In the genomic region with DNA sequence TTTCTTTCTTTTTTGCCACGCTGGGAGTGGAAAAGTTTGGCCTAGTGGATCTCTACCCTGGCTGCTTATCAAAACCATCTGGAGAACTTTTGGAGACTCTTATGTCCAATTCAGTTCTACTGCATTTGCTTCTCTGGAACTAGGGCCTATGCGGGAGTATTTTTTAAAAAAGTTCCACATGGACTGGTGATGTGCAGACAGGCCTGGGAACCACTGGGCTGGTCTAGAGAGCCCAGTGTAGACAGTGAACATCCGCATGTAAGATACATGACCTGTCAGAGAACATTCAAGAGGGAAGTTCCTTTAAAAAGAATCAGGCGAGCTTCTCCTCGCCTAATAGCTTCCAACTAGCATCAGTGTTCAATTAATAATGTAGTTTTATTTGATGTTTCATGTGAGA, we compare ENCODE assay signal across 22 cellular contexts.
DNase-seq lines count a peak whose midpoint lies in the region; ATAC-seq and TF ChIP-seq lines count a peak whose summit lies in the region.
"Had no signal": no experiment of that assay in that cellular context is flagged by ENCODE, and none has a peak within 500 bp of the region (broad histone marks: within the 10 kb centered on the region; RNA-seq: fewer than 3 reads in every experiment).

No MANE protein-coding gene starts in this region.

- peaks cover 0 to 11% of the 10 kb centered on the region in 2 donors for H3K36me3 Mint-ChIP-seq in CD4-positive, alpha-beta memory T cell
- peaks cover 0 to 31% of the 10 kb centered on the region in 2 donors for H3K36me3 Mint-ChIP-seq in activated naive CD4-positive, alpha-beta T cell treated with anti-CD3 and anti-CD28 coated beads, Interleukin-2, amount 50 U/mL, for 72 hours
- H3K36me3 Mint-ChIP-seq in natural killer cell treated with Interleukin-12 subunit alpha and Interleukin-12 subunit beta and Interleukin-15 and Interleukin-18, amount 100 ng/mL, for 72 hours, result no peaks in the 10 kb centered on the region

- H3K36me3 ChIP-seq in CD4-positive, alpha-beta memory T cell (ENCODE audit: insufficient read depth, low read length), result no peaks in the 10 kb centered on the region
- no peaks in the 10 kb centered on the region for H3K36me3 ChIP-seq in subcutaneous abdominal adipose tissue (ENCODE audit: control insufficient read depth in 5 of 5, insufficient read depth in 5 of 5, low read length in 5 of 5)
- H3K36me3 ChIP-seq: BE2C, HAP-1, Peyer's patch had no signal

- ATAC-seq in GM18868 (IDR thresholded peaks at IDR 0.05; ENCODE audit: unreplicated experiment), result no peak
- no peak for ATAC-seq in activated naive CD4-positive, alpha-beta T cell treated with anti-CD3 and anti-CD28 coated beads, Interleukin-2, amount 50 U/mL, for 72 hours
- no peak for ATAC-seq in natural killer cell treated with Interleukin-12 subunit alpha and Interleukin-12 subunit beta and Interleukin-15 and Interleukin-18, amount 100 ng/mL, for 72 hours
- ATAC-seq: A549, K562, SK-N-SH treated with all-trans-retinoic acid at 6 μM for 48 hours had no signal

- H3K27me3 Mint-ChIP-seq in CD4-positive, alpha-beta memory T cell, result no peaks in the 10 kb centered on the region
- H3K27me3 Mint-ChIP-seq in natural killer cell treated with Interleukin-12 subunit alpha and Interleukin-12 subunit beta and Interleukin-15 and Interleukin-18, amount 100 ng/mL, for 72 hours, result peaks cover 0 to 2% of the 10 kb centered on the region in 2 donors

- peak overlapping the region in 4 of 7 donors; percentile 43 to 91 (median 66) for H3K27ac Mint-ChIP-seq in CD4-positive, alpha-beta memory T cell
- H3K27ac Mint-ChIP-seq in activated naive CD4-positive, alpha-beta T cell treated with anti-CD3 and anti-CD28 coated beads, Interleukin-2, amount 50 U/mL, for 72 hours, result no peak overlapping the region
- no peak overlapping the region for H3K27ac Mint-ChIP-seq in natural killer cell treated with Interleukin-12 subunit alpha and Interleukin-12 subunit beta and Interleukin-15 and Interleukin-18, amount 100 ng/mL, for 72 hours
- H3K27ac Mint-ChIP-seq: HFFc6 had no signal

- no peak for TF ChIP-seq CTCF in AG10803 (conservative IDR thresholded peaks at IDR 0.05; ENCODE audit: low read length)

- CTCF ChIA-PET in CD4-positive, alpha-beta memory T cell (lab: Charles Lee; ENCODE audit: partially characterized antibody), result interaction anchor here (1.0 kb wide), 1 partner anchor 39 kb away, joined by 3 read pairs; no protein-coding TSS in a partner anchor

- no peak overlapping the region for H3K4me3 ChIP-seq in AG10803 (ENCODE audit: low read length)
- no peak overlapping the region for H3K4me3 ChIP-seq in CD4-positive, alpha-beta memory T cell (ENCODE audit: low read length in 2 of 2)
- no peak overlapping the region for H3K4me3 ChIP-seq in subcutaneous abdominal adipose tissue (ENCODE audit: low read depth in 1 of 5, low read length in 5 of 5)
- H3K4me3 ChIP-seq: A549, HAP-1, K562, Peyer's patch had no signal

- intact Hi-C loops in CD4-positive, alpha-beta memory T cell (cut with micrococcal nuclease), result no loop called here

- no peak overlapping the region for H3K27ac ChIP-seq in CD4-positive, alpha-beta memory T cell (ENCODE audit: low read depth, low read length)
- peak overlapping the region; percentile 27 for H3K27ac ChIP-seq in subcutaneous abdominal adipose tissue (ENCODE audit: low read depth, low read length)
- H3K27ac ChIP-seq: A549, Peyer's patch had no signal

- H3K4me3 Mint-ChIP-seq in CD4-positive, alpha-beta memory T cell, result no peak overlapping the region
- no peak overlapping the region for H3K4me3 Mint-ChIP-seq in natural killer cell treated with Interleukin-12 subunit alpha and Interleukin-12 subunit beta and Interleukin-15 and Interleukin-18, amount 100 ng/mL, for 72 hours
- H3K4me3 Mint-ChIP-seq: HFFc6 had no signal

- H3K9me3 Mint-ChIP-seq in CD4-positive, alpha-beta memory T cell, result no peaks in the 10 kb centered on the region
- H3K9me3 Mint-ChIP-seq in activated naive CD4-positive, alpha-beta T cell treated with anti-CD3 and anti-CD28 coated beads, Interleukin-2, amount 50 U/mL, for 72 hours, result no peaks in the 10 kb centered on the region
- H3K9me3 Mint-ChIP-seq in natural killer cell treated with Interleukin-12 subunit alpha and Interleukin-12 subunit beta and Interleukin-15 and Interleukin-18, amount 100 ng/mL, for 72 hours, result no peaks in the 10 kb centered on the region
- H3K9me3 Mint-ChIP-seq: HFFc6 had no signal

- no peak overlapping the region for H3K9ac ChIP-seq in subcutaneous abdominal adipose tissue (ENCODE audit: low read length in 5 of 5)

- H3K9me3 ChIP-seq in CD4-positive, alpha-beta memory T cell (ENCODE audit: control insufficient read depth in 1 of 2, low read length in 2 of 2), result no peaks in the 10 kb centered on the region
- H3K9me3 ChIP-seq in subcutaneous abdominal adipose tissue (ENCODE audit: control insufficient read depth in 5 of 5, low read length in 5 of 5), result no peaks in the 10 kb centered on the region
- H3K9me3 ChIP-seq: A549, BE2C, HAP-1, Peyer's patch had no signal

- no peaks in the 10 kb centered on the region for H3K27me3 ChIP-seq in CD4-positive, alpha-beta memory T cell (ENCODE audit: insufficient read depth, low read length)
- H3K27me3 ChIP-seq in subcutaneous abdominal adipose tissue (ENCODE audit: control insufficient read depth in 5 of 5, insufficient read depth in 4 of 5, low read length in 5 of 5), result peaks cover 0 to 2% (median 0%) of the 10 kb centered on the region in 5 donors
- H3K27me3 ChIP-seq: BE2C, Peyer's patch had no signal

- POLR2A ChIA-PET in CD4-positive, alpha-beta memory T cell (lab: Charles Lee; ENCODE audit: partially characterized antibody), result interaction anchor here (1.4 to 3.3 kb wide), 3 partner anchors 15 to 65 kb away, joined by 6 to 11 read pairs (median 6); no protein-coding TSS in a partner anchor

- DNase-seq in AG10803 (ENCODE audit: low read depth) (peak; percentile 13), fibroblast of peridontal ligament (ENCODE audit: extremely low read depth) (peak; percentile 49)
- DNase-seq in CD4-positive, alpha-beta memory T cell, result no peak
- no peak for DNase-seq in activated naive CD4-positive, alpha-beta T cell treated with anti-CD3 and anti-CD28 coated beads, Interleukin-2, amount 50 U/mL, for 72 hours (ENCODE audit: low spot score in 2 of 2)
- DNase-seq in natural killer cell treated with Interleukin-12 subunit alpha and Interleukin-12 subunit beta and Interleukin-15 and Interleukin-18, amount 100 ng/mL, for 72 hours (ENCODE audit: low spot score), result no peak
- DNase-seq: BE2C, GOT3, HFFc6, Kasumi-1, NCI-H1092 treated with DMSO at 0.1 percent for 48 hours, NCI-H1436, NCI-H187, NCI-H2171 treated with DMSO at 0.1 percent for 48 hours, NCI-H345, NCI-H510A treated with DMSO at 0.1 percent for 48 hours, Peyer's patch had no signal

- peaks cover 25 to 59% (median 48%) of the 10 kb centered on the region in 4 donors for H3K4me1 Mint-ChIP-seq in CD4-positive, alpha-beta memory T cell
- H3K4me1 Mint-ChIP-seq in natural killer cell treated with Interleukin-12 subunit alpha and Interleukin-12 subunit beta and Interleukin-15 and Interleukin-18, amount 100 ng/mL, for 72 hours (ENCODE audit: low read depth in 2 of 2), result peaks cover 0 to 2% of the 10 kb centered on the region in 2 donors

- H3K4me1 ChIP-seq in CD4-positive, alpha-beta memory T cell (ENCODE audit: insufficient read depth, low read length), result peaks cover 47% of the 10 kb centered on the region
- H3K4me1 ChIP-seq in subcutaneous abdominal adipose tissue (ENCODE audit: control insufficient read depth in 5 of 5, insufficient read depth in 5 of 5, low read length in 5 of 5), result peaks cover 0 to 6% (median 0%) of the 10 kb centered on the region in 5 donors
- H3K4me1 ChIP-seq: A549, HAP-1, Peyer's patch had no signal

Comparison
In these comparisons a context has a peak if more than half of its experiments do, and no peak if none do; other contexts are left out.
1. DNase-seq: peak in AG10803 (single experiment) and fibroblast of peridontal ligament (single experiment); none in CD4-positive, alpha-beta memory T cell (0 of 5), activated naive CD4-positive, alpha-beta T cell treated with anti-CD3 and anti-CD28 coated beads, Interleukin-2, amount 50 U/mL, for 72 hours (0 of 2) and natural killer cell treated with Interleukin-12 subunit alpha and Interleukin-12 subunit beta and Interleukin-15 and Interleukin-18, amount 100 ng/mL, for 72 hours (single experiment).
2. H3K27ac Mint-ChIP-seq: peak in CD4-positive, alpha-beta memory T cell (4 of 7); none in activated naive CD4-positive, alpha-beta T cell treated with anti-CD3 and anti-CD28 coated beads, Interleukin-2, amount 50 U/mL, for 72 hours (0 of 2) and natural killer cell treated with Interleukin-12 subunit alpha and Interleukin-12 subunit beta and Interleukin-15 and Interleukin-18, amount 100 ng/mL, for 72 hours (0 of 2).